12 cellular contexts compared by ENCODE assay signal in the genomic region with DNA sequence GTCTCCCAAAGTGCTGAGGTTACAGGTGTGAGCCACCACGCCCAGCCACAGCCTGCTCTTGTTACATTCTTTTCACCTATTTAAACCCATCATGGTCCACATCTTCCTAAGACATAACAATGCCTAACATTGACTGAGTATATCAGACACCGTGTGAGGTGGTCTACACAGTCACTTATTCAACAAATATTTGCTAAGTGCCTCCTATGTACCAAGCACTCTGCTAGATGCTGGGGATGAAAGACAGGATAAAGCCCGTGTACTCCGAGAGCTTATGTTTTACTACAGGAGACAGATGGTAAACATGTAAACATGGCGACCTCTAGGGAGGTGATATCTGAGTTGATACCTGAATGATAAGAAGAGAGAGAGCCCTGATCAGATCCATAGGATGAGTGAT. TPM values are rescaled to one million over a fixed set of nuclear protein-coding genes. Genes with fewer than 3 reads are reported as not detected.
A peak's percentile ranks its signal among the peaks of the same experiment; 100 is the strongest.
DNase-seq lines count a peak whose midpoint lies in the region; ATAC-seq, FAIRE-seq and TF ChIP-seq lines count a peak whose summit lies in the region.
"Had no signal": no experiment of that assay in that cellular context is flagged by ENCODE, and none has a peak within 500 bp of the region (broad histone marks: within the 10 kb centered on the region; RNA-seq: fewer than 3 reads in every experiment).

No MANE protein-coding gene starts in this region.

- in situ Hi-C loops in HepG2 (cut with HindIII; ENCODE audit: extremely low pct_ligation_motif_present, low pct_unique_long_range_greater_than_20kb), result no loop called here

- intact Hi-C loops in HepG2 (cut with micrococcal nuclease; ENCODE audit: unreplicated experiment), result loop anchor here (1.0 kb wide), 1 partner anchor 7 kb away; no protein-coding TSS in a partner anchor
- intact Hi-C loops in right lobe of liver (cut with DNase I), result no loop called here
- intact Hi-C loops in naive thymus-derived CD4-positive, alpha-beta T cell (cut with micrococcal nuclease), result no loop called here

- H3K4me3 ChIP-seq in HepG2 (replicated peaks in 1 of 3; ENCODE audit: insufficient read depth in 1 of 3, low read depth in 2 of 3, low read length in 3 of 3) (no peak overlapping the region), right lobe of liver (no peak overlapping the region)
- H3K4me3 ChIP-seq in naive thymus-derived CD4-positive, alpha-beta T cell (ENCODE audit: low read length), result no peak overlapping the region
- H3K4me3 ChIP-seq: SJCRH30 had no signal

- H3K27me3 ChIP-seq in HepG2 (ENCODE audit: control insufficient read depth in 1 of 2, insufficient read depth in 2 of 2, low read length in 2 of 2) (no peaks in the 10 kb centered on the region), right lobe of liver (no peaks in the 10 kb centered on the region)
- H3K27me3 ChIP-seq in naive thymus-derived CD4-positive, alpha-beta T cell (ENCODE audit: control insufficient read depth in 2 of 2, insufficient read depth in 2 of 2, low read length in 2 of 2), result no peaks in the 10 kb centered on the region
- H3K27me3 ChIP-seq: SJCRH30 had no signal

- 65% methylated on average over 5 of the region's 5 CpGs for WGBS in HepG2 (ENCODE audit: low lambda C conversion rate)
- 80% methylated on average over 4 of the region's 5 CpGs for WGBS in right lobe of liver (ENCODE audit: insufficient coverage, low coverage, low lambda C conversion rate, missing lambda C conversion rate)

- no peaks in the 10 kb centered on the region for H3K9me3 ChIP-seq in HepG2 (ENCODE audit: low read length)
- H3K9me3 ChIP-seq in right lobe of liver, result no peaks in the 10 kb centered on the region
- no peaks in the 10 kb centered on the region for H3K9me3 ChIP-seq in naive thymus-derived CD4-positive, alpha-beta T cell (ENCODE audit: control insufficient read depth in 2 of 3, low read length in 3 of 3)
- H3K9me3 ChIP-seq: SJCRH30 had no signal

- H3K79me2 ChIP-seq in HepG2 (ENCODE audit: insufficient read depth, low read length), result peaks cover 93% of the 10 kb centered on the region

- H3K36me3 ChIP-seq in HepG2 (replicated peaks in 1 of 2; ENCODE audit: control insufficient read depth in 1 of 2, insufficient read depth in 2 of 2, low read length in 2 of 2) (peaks cover 45 to 89% of the 10 kb centered on the region in 2 experiments), right lobe of liver (peaks cover 0 to 8% (median 2%) of the 10 kb centered on the region in 4 donors)
- peaks cover 0 to 56% (median 0%) of the 10 kb centered on the region in 3 experiments for H3K36me3 ChIP-seq in naive thymus-derived CD4-positive, alpha-beta T cell (ENCODE audit: control insufficient read depth in 2 of 3, insufficient read depth in 3 of 3, low read length in 3 of 3)

- H4K20me1 ChIP-seq in HepG2 (ENCODE audit: insufficient read depth, low read length), result peaks cover 15% of the 10 kb centered on the region

- no peak overlapping the region for H2AFZ ChIP-seq in HepG2 (ENCODE audit: low read length)

- CTCF ChIA-PET in HepG2 (lab: Yijun Ruan, JAX; ENCODE audit: low intra/inter-chr PET ratio, low total read pairs), result no interaction called here
- CTCF ChIA-PET in naive thymus-derived CD4-positive, alpha-beta T cell (lab: Charles Lee), result interaction anchor here (0.6 to 1.0 kb wide), 2 partner anchors 17 to 49 kb away, joined by 5 to 7 read pairs; no protein-coding TSS in a partner anchor

- TF ChIP-seq RAD21 in HepG2 (CRISPR knock-in tag; IDR thresholded peaks at IDR 0.05), result no peak

- no peaks in the 10 kb centered on the region for H3K9me3 Mint-ChIP-seq in activated T-helper 17 cell treated with anti-CD3 and anti-CD28 coated beads, Interleukin-2, amount 50 U/mL, for 72 hours
- H3K9me3 Mint-ChIP-seq in naive thymus-derived CD4-positive, alpha-beta T cell, result no peaks in the 10 kb centered on the region

- peak; percentile 67 for DNase-seq in HepG2 (ENCODE audit: low spot score)
- no peak for DNase-seq in right lobe of liver
- no peak for DNase-seq in naive thymus-derived CD4-positive, alpha-beta T cell
- DNase-seq in DMS79 (lab: John Stamatoyannopoulos, UW), result no peak
- no peak for DNase-seq in NK-92 (lab: John Stamatoyannopoulos, UW; ENCODE audit: unreplicated experiment)
- no peak for DNase-seq in iPS-NIHi7 (ENCODE audit: extremely low spot score)
- DNase-seq: activated CD4-positive, alpha-beta T cell treated with anti-CD3 and anti-CD28 coated beads, Interleukin-2, amount 50 U/mL, for 1 hour; SJCRH30; stimulated activated CD4-positive, alpha-beta T cell treated with anti-CD3 and anti-CD28 coated beads, Interleukin-4, amount 100 ng/mL, for 24 hours had no signal

- no peak for ATAC-seq in HepG2
- ATAC-seq in right lobe of liver, result no peak
- no peak for ATAC-seq in activated T-helper 17 cell treated with anti-CD3 and anti-CD28 coated beads, Interleukin-2, amount 50 U/mL, for 72 hours (replicated peaks)
- ATAC-seq in naive thymus-derived CD4-positive, alpha-beta T cell, result no peak
- no peak for ATAC-seq in HG02885 (IDR thresholded peaks at IDR 0.05; ENCODE audit: poor library complexity, unreplicated experiment)

- no TSS peak for BruUV-seq in HepG2 (replicated peaks; lab: Mats Ljungman, UMichigan)

- TF ChIP-seq POLR2A in HepG2 (IDR thresholded peaks at IDR 0.05; ENCODE audit: insufficient read depth in 1 of 2, low read depth in 2 of 2, low read length in 2 of 2) (no peak), right lobe of liver (IDR thresholded peaks at IDR 0.05) (no peak)

- POLR2A ChIA-PET in HepG2 (lab: Yijun Ruan, JAX), result interaction anchor here (21.3 to 33.2 kb wide), 4 partner anchors 5 to 52 kb away, joined by 643 to 2822 read pairs (median 2402); a partner anchor contains a TSS
- POLR2A ChIA-PET in naive thymus-derived CD4-positive, alpha-beta T cell (lab: Charles Lee), result interaction anchor here (0.9 kb wide), 1 partner anchor 10 kb away, joined by 3 read pairs; no protein-coding TSS in a partner anchor

- H3K27ac ChIP-seq in HepG2 (ENCODE audit: extremely low read length, insufficient read depth, low read length), result peak overlapping the region; percentile 4
- no peak overlapping the region for H3K27ac ChIP-seq in right lobe of liver
- H3K27ac ChIP-seq in naive thymus-derived CD4-positive, alpha-beta T cell (ENCODE audit: low read depth, low read length), result no peak overlapping the region
- H3K27ac ChIP-seq: SJCRH30 had no signal

- H3K27me3 Mint-ChIP-seq in activated T-helper 17 cell treated with anti-CD3 and anti-CD28 coated beads, Interleukin-2, amount 50 U/mL, for 72 hours, result no peaks in the 10 kb centered on the region
- no peaks in the 10 kb centered on the region for H3K27me3 Mint-ChIP-seq in naive thymus-derived CD4-positive, alpha-beta T cell

- H3K4me1 ChIP-seq in HepG2 (ENCODE audit: insufficient read depth, low read length) (peaks cover 99% of the 10 kb centered on the region), right lobe of liver (peaks cover 0 to 83% (median 41%) of the 10 kb centered on the region in 4 donors)
- H3K4me1 ChIP-seq in naive thymus-derived CD4-positive, alpha-beta T cell (ENCODE audit: control insufficient read depth in 2 of 2, insufficient read depth in 2 of 2, low read length in 2 of 2), result peaks cover 0 to 45% of the 10 kb centered on the region in 2 donors

- peaks cover 68% of the 10 kb centered on the region for H3K4me1 Mint-ChIP-seq in activated T-helper 17 cell treated with anti-CD3 and anti-CD28 coated beads, Interleukin-2, amount 50 U/mL, for 72 hours
- peaks cover 40 to 86% (median 69%) of the 10 kb centered on the region in 7 donors for H3K4me1 Mint-ChIP-seq in naive thymus-derived CD4-positive, alpha-beta T cell

- no peak overlapping the region for H3K4me2 ChIP-seq in HepG2 (ENCODE audit: low read depth, low read length)

- peaks cover 100% of the 10 kb centered on the region for H3K36me3 Mint-ChIP-seq in activated T-helper 17 cell treated with anti-CD3 and anti-CD28 coated beads, Interleukin-2, amount 50 U/mL, for 72 hours (ENCODE audit: low read depth)
- H3K36me3 Mint-ChIP-seq in naive thymus-derived CD4-positive, alpha-beta T cell, result peaks cover 8 to 49% (median 31%) of the 10 kb centered on the region in 5 donors

- TF ChIP-seq CTCF in HepG2 (CRISPR knock-in tag; IDR thresholded peaks at IDR 0.05) (no peak), right lobe of liver (IDR thresholded peaks at IDR 0.05) (no peak)

- no peak overlapping the region for H3K27ac Mint-ChIP-seq in activated T-helper 17 cell treated with anti-CD3 and anti-CD28 coated beads, Interleukin-2, amount 50 U/mL, for 72 hours
- H3K27ac Mint-ChIP-seq in naive thymus-derived CD4-positive, alpha-beta T cell, result peak overlapping the region in 7 of 9 donors; percentile 11 to 72 (median 50)

- H3K9ac ChIP-seq in HepG2 (ENCODE audit: insufficient read depth, low read depth, low read length), result no peak overlapping the region

- peak overlapping the region; percentile 95 for H3K4me3 Mint-ChIP-seq in activated T-helper 17 cell treated with anti-CD3 and anti-CD28 coated beads, Interleukin-2, amount 50 U/mL, for 72 hours
- peak overlapping the region in 3 of 10 donors; percentile 4 to 40 (median 19) for H3K4me3 Mint-ChIP-seq in naive thymus-derived CD4-positive, alpha-beta T cell

- FAIRE-seq in HepG2 (lab: Jason Lieb, UNC), result no peak
- FAIRE-seq: astrocyte had no signal

- TF ChIP-seq EP300 in HepG2 (IDR thresholded peaks at IDR 0.05; ENCODE audit: low read depth in 2 of 2, low read length in 2 of 2) (peak in 1 of 2 experiments; percentile 57; a peak in 2 of 4 replicates), HepG2 (CRISPR knock-in tag; IDR thresholded peaks at IDR 0.05; ENCODE audit: borderline replicate concordance) (no peak)

RNA-seq across cellular contexts. Expression of a gene that starts 12.7 kb away (rescaled TPM):
- total RNA-seq in HepG2 (2016; rRNA removed; fragmentation: Illumina TruSeq; extraction: Trizol), result 164 and 200 TPM in 2 replicates
- 60.9 and 61.0 TPM in 2 replicates for total RNA-seq in HepG2 (2016; cell fraction: cytosol; rRNA removed; fragmentation: Illumina TruSeq; extraction: Trizol; ENCODE audit: low read depth)
- 169 and 173 TPM in 2 replicates for total RNA-seq in HepG2 (2016; cell fraction: insoluble cytoplasmic fraction; rRNA removed; fragmentation: Illumina TruSeq; extraction: Trizol)
- total RNA-seq in HepG2 (2016; cell fraction: membrane; rRNA removed; fragmentation: Illumina TruSeq; extraction: Trizol), result 190 and 201 TPM in 2 replicates
- 135 and 148 TPM in 2 replicates for total RNA-seq in HepG2 (2016; cell fraction: nucleus; rRNA removed; fragmentation: Illumina TruSeq; extraction: Trizol)
- 258 and 259 TPM in 2 replicates for polyA plus RNA-seq in HepG2 (2011; rRNA removed)
- polyA plus RNA-seq in HepG2 (2011; cell fraction: cytosol; rRNA removed), result 215 and 224 TPM in 2 replicates
- polyA plus RNA-seq in HepG2 (2011; cell fraction: nucleus; rRNA removed), result 123 and 146 TPM in 2 replicates
- polyA plus RNA-seq in HepG2 (2012), result 184 and 192 TPM in 2 replicates
- 77.5 and 91.4 TPM in 2 replicates for polyA plus RNA-seq in HepG2 (2016; cell fraction: cytosol; fragmentation: Illumina TruSeq; extraction: Trizol; ENCODE audit: low read depth)
- 214 and 252 TPM in 2 replicates for polyA plus RNA-seq in HepG2 (2016; cell fraction: insoluble cytoplasmic fraction; fragmentation: Illumina TruSeq; extraction: Trizol; ENCODE audit: low read depth)
- polyA plus RNA-seq in HepG2 (2016; cell fraction: membrane; fragmentation: Illumina TruSeq; extraction: Trizol; ENCODE audit: low read depth), result 208 and 211 TPM in 2 replicates
- 168 and 174 TPM in 2 replicates for polyA plus RNA-seq in HepG2 (2016; cell fraction: nucleus; fragmentation: Illumina TruSeq; extraction: Trizol; ENCODE audit: insufficient read depth, low read depth)
- 34.8 and 259 TPM in 2 replicates for polyA minus RNA-seq in HepG2 (2011; rRNA and poly(A)+ RNA removed; ENCODE audit: low replicate concordance)
- polyA minus RNA-seq in HepG2 (2011; cell fraction: cytosol; rRNA and poly(A)+ RNA removed), result 124 TPM in 2 replicates
- 215 and 221 TPM in 2 replicates for polyA minus RNA-seq in HepG2 (2011; cell fraction: nucleus; rRNA and poly(A)+ RNA removed)
- 10 to 100 TPM; 30.5 to 96.1 (median 63.4) TPM for total RNA-seq in right lobe of liver
- 100 to 1,000 TPM in 1 of 2 donors, 10 to 100 TPM in 1; 86.7 to 134 TPM for total RNA-seq in activated T-helper 17 cell treated with anti-CD3 and anti-CD28 coated beads, Interleukin-2, amount 50 U/mL, for 72 hours
- total RNA-seq in naive thymus-derived CD4-positive, alpha-beta T cell, result 100 to 1,000 TPM in 1 of 5 experiments, 10 to 100 TPM in 4; 15.0 to 111 (median 19.4) TPM
- 10 to 100 TPM; 11.5 to 12.7 TPM for polyA plus RNA-seq in naive thymus-derived CD4-positive, alpha-beta T cell

RNA-seq across cellular contexts. Expression of a gene that starts 29.2 kb away (rescaled TPM):
- 124 and 190 TPM in 2 replicates for total RNA-seq in HepG2 (2016; rRNA removed; fragmentation: Illumina TruSeq; extraction: Trizol)
- 19.7 and 21.4 TPM in 2 replicates for total RNA-seq in HepG2 (2016; cell fraction: cytosol; rRNA removed; fragmentation: Illumina TruSeq; extraction: Trizol; ENCODE audit: low read depth)
- 123 and 174 TPM in 2 replicates for total RNA-seq in HepG2 (2016; cell fraction: insoluble cytoplasmic fraction; rRNA removed; fragmentation: Illumina TruSeq; extraction: Trizol)
- total RNA-seq in HepG2 (2016; cell fraction: membrane; rRNA removed; fragmentation: Illumina TruSeq; extraction: Trizol), result 59.2 and 59.7 TPM in 2 replicates
- total RNA-seq in HepG2 (2016; cell fraction: nucleus; rRNA removed; fragmentation: Illumina TruSeq; extraction: Trizol), result 91.9 and 95.0 TPM in 2 replicates
- 20.0 and 34.3 TPM in 2 replicates for polyA plus RNA-seq in HepG2 (2011; rRNA removed)
- 21.1 and 21.9 TPM in 2 replicates for polyA plus RNA-seq in HepG2 (2011; cell fraction: cytosol; rRNA removed)
- polyA plus RNA-seq in HepG2 (2011; cell fraction: nucleus; rRNA removed), result 16.5 and 21.6 TPM in 2 replicates
- 28.3 and 61.6 TPM in 2 replicates for polyA plus RNA-seq in HepG2 (2012)
- polyA plus RNA-seq in HepG2 (2016; cell fraction: cytosol; fragmentation: Illumina TruSeq; extraction: Trizol; ENCODE audit: low read depth), result 8.4 and 9.3 TPM in 2 replicates
- 186 and 207 TPM in 2 replicates for polyA plus RNA-seq in HepG2 (2016; cell fraction: insoluble cytoplasmic fraction; fragmentation: Illumina TruSeq; extraction: Trizol; ENCODE audit: low read depth)
- 30.8 and 32.2 TPM in 2 replicates for polyA plus RNA-seq in HepG2 (2016; cell fraction: membrane; fragmentation: Illumina TruSeq; extraction: Trizol; ENCODE audit: low read depth)
- 122 and 124 TPM in 2 replicates for polyA plus RNA-seq in HepG2 (2016; cell fraction: nucleus; fragmentation: Illumina TruSeq; extraction: Trizol; ENCODE audit: insufficient read depth, low read depth)
- polyA minus RNA-seq in HepG2 (2011; rRNA and poly(A)+ RNA removed; ENCODE audit: low replicate concordance), result 23.1 and 74.5 TPM in 2 replicates
- 31.8 and 39.1 TPM in 2 replicates for polyA minus RNA-seq in HepG2 (2011; cell fraction: cytosol; rRNA and poly(A)+ RNA removed)
- polyA minus RNA-seq in HepG2 (2011; cell fraction: nucleus; rRNA and poly(A)+ RNA removed), result 42.3 and 53.4 TPM in 2 replicates
- total RNA-seq in right lobe of liver, result 1 to 10 TPM in 5 of 6 experiments, under 1 TPM in 1; 0.56 to 8.3 (median 2.8) TPM
- total RNA-seq in activated T-helper 17 cell treated with anti-CD3 and anti-CD28 coated beads, Interleukin-2, amount 50 U/mL, for 72 hours, result 100 to 1,000 TPM; 122 to 142 TPM
- 10 to 100 TPM in 1 of 5 experiments, under 1 TPM in 4; 0.16 to 84.3 (median 0.43) TPM for total RNA-seq in naive thymus-derived CD4-positive, alpha-beta T cell
- polyA plus RNA-seq in naive thymus-derived CD4-positive, alpha-beta T cell, result under 1 TPM in 1 of 2 donors, not detected in 1; 0.09 TPM
